Comparison of ENCODE assay signal across 1 cellular context in genomic region chr1:29498126-29499100, GRCh38.
TF ChIP-seq lines count a peak whose summit lies in the region.

No MANE protein-coding gene starts in this region.

TF ChIP-seq in GM23338, 12 proteins besides CTCF, POLR2A, EP300 and RAD21 (continued from another document):
- TF ChIP-seq ZNF462 (CRISPR knock-in tag; IDR thresholded peaks at IDR 0.05), result no peak
